8 cellular contexts compared by ENCODE assay signal in genomic region chr2:68368657-68369339, GRCh38. TPM values are rescaled to one million over a fixed set of nuclear protein-coding genes. Genes with fewer than 3 reads are reported as not detected.
DNase-seq lines count a peak whose midpoint lies in the region; ATAC-seq and TF ChIP-seq lines count a peak whose summit lies in the region.

No MANE protein-coding gene starts in this region.

- peak; percentile 61 for DNase-seq in Caki2 (ENCODE audit: low read depth)
- DNase-seq in M059J (ENCODE audit: low read depth), result peak; percentile 91
- DNase-seq in ecto neural progenitor cell (ENCODE audit: low spot score), result peak; percentile 65
- DNase-seq in neural progenitor cell (ENCODE audit: low spot score), result peak; percentile 42
- DNase-seq in sciatic nerve (ENCODE audit: low spot score), result no peak
- no peak for DNase-seq in GM19238 (ENCODE audit: insufficient read length, low spot score)

- H3K27me3 ChIP-seq in neural progenitor cell, result no peaks in the 10 kb centered on the region

- peak overlapping the region; percentile 11 for H3K4me3 Mint-ChIP-seq in neural progenitor cell

- no peak overlapping the region for H3K9ac ChIP-seq in neural progenitor cell

- no peaks in the 10 kb centered on the region for H3K79me2 ChIP-seq in neural progenitor cell (ENCODE audit: low read depth)

- H3K4me3 ChIP-seq in neural progenitor cell, result no peak overlapping the region

- H3K9me3 Mint-ChIP-seq in neural progenitor cell, result no peaks in the 10 kb centered on the region

- intact Hi-C loops in sciatic nerve (cut with DNase I), result no loop called here

- no peaks in the 10 kb centered on the region for H4K20me1 ChIP-seq in neural progenitor cell (ENCODE audit: low read depth)

- H3K4me1 Mint-ChIP-seq in neural progenitor cell, result peaks cover 21% of the 10 kb centered on the region

- no peak overlapping the region for H3K27ac ChIP-seq in neural progenitor cell

- no peaks in the 10 kb centered on the region for H3K36me3 Mint-ChIP-seq in neural progenitor cell

- ATAC-seq in GM18502 (IDR thresholded peaks at IDR 0.05; ENCODE audit: poor library complexity, unreplicated experiment) (no peak), sciatic nerve (no peak), GM21367 (IDR thresholded peaks at IDR 0.05; ENCODE audit: unreplicated experiment) (no peak)

- H3K4me2 ChIP-seq in neural progenitor cell, result no peak overlapping the region

- H3K4me1 ChIP-seq in neural progenitor cell, result no peaks in the 10 kb centered on the region

- peaks cover 2% of the 10 kb centered on the region for H3K27me3 Mint-ChIP-seq in neural progenitor cell (ENCODE audit: insufficient read depth, low read depth)

- TF ChIP-seq CTCF in neural progenitor cell (IDR thresholded peaks at IDR 0.05), result no peak

- no peaks in the 10 kb centered on the region for H3F3A ChIP-seq in neural progenitor cell (ENCODE audit: low read depth)

- peak overlapping the region; percentile 96 for H3K27ac Mint-ChIP-seq in neural progenitor cell

- peak overlapping the region; percentile 12 for H2AFZ ChIP-seq in neural progenitor cell (replicated peaks)

- in situ Hi-C loops in Caki2 (cut with HindIII; ENCODE audit: low pct_unique_long_range_greater_than_20kb, low sequenced_read_pairs), result no loop called here

- no peaks in the 10 kb centered on the region for H3K9me3 ChIP-seq in neural progenitor cell (ENCODE audit: low read depth)

- H3K36me3 ChIP-seq in neural progenitor cell, result no peaks in the 10 kb centered on the region

RNA-seq across cellular contexts. Expression of gene PLEK, which starts 3.7 kb away (rescaled TPM):
- 1.2 and 4.3 TPM in 2 replicates for total RNA-seq in Caki2 (2014; rRNA removed; shearing (Covaris generic); ENCODE audit: low replicate concordance)
- 0.25 TPM in 1 of 2 replicates, not detected in the other for total RNA-seq in M059J (2014; rRNA removed; shearing (Covaris generic))
- total RNA-seq in neural progenitor cell (ENCODE audit: low replicate concordance) (not detected in 2 replicates), sciatic nerve (21.0 TPM)

RNA-seq across cellular contexts. Expression of gene CNRIP1, which starts 49.0 kb away (rescaled TPM):
- 2.2 and 7.2 TPM in 2 replicates for total RNA-seq in Caki2 (2014; rRNA removed; shearing (Covaris generic); ENCODE audit: low replicate concordance)
- total RNA-seq in M059J (2014; rRNA removed; shearing (Covaris generic)), result 22.6 and 27.2 TPM in 2 replicates
- 3.7 and 5.0 TPM in 2 replicates for total RNA-seq in neural progenitor cell (ENCODE audit: low replicate concordance)
- 41.7 TPM for total RNA-seq in sciatic nerve

Comparison
In these comparisons a context has a peak if more than half of its experiments do, and no peak if none do; other contexts are left out.
1. DNase-seq: peak in Caki2 (single experiment), M059J (single experiment), ecto neural progenitor cell (single experiment) and neural progenitor cell (single experiment); none in sciatic nerve (single experiment) and GM19238 (single experiment).